1 cellular context compared by ENCODE assay signal in genomic region chr7:108094375-108094774, GRCh38.
TF ChIP-seq lines count a peak whose summit lies in the region.

No MANE protein-coding gene starts in this region.

TF ChIP-seq in neural cell, 6 proteins besides CTCF, POLR2A, EP300 and RAD21 (continued from another document):
- no peak for TF ChIP-seq REST (IDR thresholded peaks at IDR 0.05; ENCODE audit: borderline replicate concordance)
TF ChIP-seq in neural cell: peak in this region for 0.
